Comparison of ENCODE assay signal across 37 cellular contexts in genomic region chr17:33709881-33710280, GRCh38.
DNase-seq lines count a peak whose midpoint lies in the region; ATAC-seq, FAIRE-seq and TF ChIP-seq lines count a peak whose summit lies in the region.
"Had no signal": no experiment of that assay in that cellular context is flagged by ENCODE, and none has a peak within 500 bp of the region (broad histone marks: within the 10 kb centered on the region; RNA-seq: fewer than 3 reads in every experiment).

No MANE protein-coding gene starts in this region.

- H3K36me3 ChIP-seq in SK-N-SH (replicated peaks in 1 of 2; ENCODE audit: control insufficient read depth in 1 of 2, insufficient read depth in 2 of 2, low read length in 1 of 2) = no peaks in the 10 kb centered on the region
- no peaks in the 10 kb centered on the region for H3K36me3 ChIP-seq in endodermal cell (ENCODE audit: control insufficient read depth, insufficient read depth, low read length)
- H3K36me3 ChIP-seq: BE2C; BLaER1; BLaER1 treated with 17β-estradiol and CSF1 and Interleukin-3, amounts not matched to agents 10 nM and 100 nM had no signal

- H3K27ac ChIP-seq in SK-N-SH (ENCODE audit: low read depth in 2 of 2, low read length in 1 of 2) = peak overlapping the region in 1 of 2 experiments; percentile 85; a peak in 1 of 4 replicates
- no peak overlapping the region for H3K27ac ChIP-seq in endodermal cell (ENCODE audit: low read depth, low read length)
- H3K27ac ChIP-seq: 22Rv1; A549; BLaER1; BLaER1 treated with 17β-estradiol and CSF1 and Interleukin-3, amounts not matched to agents 10 nM and 100 nM; C4-2B had no signal

- no peak overlapping the region for H2AFZ ChIP-seq in SK-N-SH (ENCODE audit: low read depth)

- no peak overlapping the region for H3K4me2 ChIP-seq in SK-N-SH
- H3K4me2 ChIP-seq: A549; BLaER1; BLaER1 treated with 17β-estradiol and CSF1 and Interleukin-3, amounts not matched to agents 10 nM and 100 nM had no signal

- H3K9me3 ChIP-seq in SK-N-SH (no peaks in the 10 kb centered on the region), endodermal cell (ENCODE audit: control insufficient read depth, low read length) (no peaks in the 10 kb centered on the region)
- H3K9me3 ChIP-seq: BE2C; BLaER1; BLaER1 treated with 17β-estradiol and CSF1 and Interleukin-3, amounts not matched to agents 10 nM and 100 nM; Caco-2 had no signal

- DNase-seq in SK-N-SH (peak; percentile 73), HTR-8/SVneo (ENCODE audit: insufficient read length, low spot score) (no peak), SK-N-DZ (ENCODE audit: low spot score) (peak; percentile 16), endodermal cell (peak; percentile 4), NCI-H526 (lab: John Stamatoyannopoulos, UW) (no peak)
- no peak for DNase-seq in stimulated activated naive CD4-positive, alpha-beta T cell treated with Interleukin-2 at 50 U/mL for 16 hours (lab: John Stamatoyannopoulos, UW)
- no peak for DNase-seq in activated T-cell treated with anti-CD3 and anti-CD28 coated beads, Interleukin-2, amount 50 U/mL, for 24 hours
- DNase-seq: 8988T; ACHN; AML-193; BE2C; C1 segment of cervical spinal cord; Caco-2; Calu3; CD4-positive, alpha-beta memory T cell; CD4-positive, alpha-beta T cell; CD4-positive, CD25-positive, alpha-beta regulatory T cell; CD8-positive, alpha-beta memory T cell; CD8-positive, alpha-beta T cell; COR-L47; DMS 273 treated with DMSO at 0.1 percent for 48 hours; DMS153; DMS53; DMS79; DMS79 treated with DMSO at 0.1 percent for 48 hours; DND-41; EL had no signal

- H3K4me1 ChIP-seq in SK-N-SH (ENCODE audit: control insufficient read depth in 1 of 2, insufficient read depth in 2 of 2, low read depth in 1 of 2, low read length in 1 of 2) (peaks cover 0 to 6% of the 10 kb centered on the region in 2 experiments; a peak in 2 of 4 replicates), endodermal cell (ENCODE audit: control insufficient read depth, insufficient read depth, low read length) (no peaks in the 10 kb centered on the region)
- H3K4me1 ChIP-seq: A549, BE2C, Caco-2 had no signal

- ATAC-seq in SK-N-SH treated with all-trans-retinoic acid at 6 μM for 48 hours = no peak
- ATAC-seq: A549; CD8-positive, alpha-beta T cell had no signal

- peaks cover 32% of the 10 kb centered on the region for H3K27me3 Mint-ChIP-seq in endodermal cell (ENCODE audit: insufficient read depth)
- H3K27me3 Mint-ChIP-seq in activated T-cell treated with anti-CD3 and anti-CD28 coated beads, Interleukin-2, amount 50 U/mL, for 24 hours = peaks cover 7% of the 10 kb centered on the region

- no peaks in the 10 kb centered on the region for H3K9me2 ChIP-seq in SK-N-SH

- no peaks in the 10 kb centered on the region for H3F3A ChIP-seq in SK-N-SH (replicated peaks; ENCODE audit: insufficient read depth)

- TF ChIP-seq RAD21 in SK-N-SH (IDR thresholded peaks at IDR 0.05; ENCODE audit: low read length) = no peak

- no peaks in the 10 kb centered on the region for H3K4me1 Mint-ChIP-seq in endodermal cell
- no peaks in the 10 kb centered on the region for H3K4me1 Mint-ChIP-seq in activated T-cell treated with anti-CD3 and anti-CD28 coated beads, Interleukin-2, amount 50 U/mL, for 24 hours (ENCODE audit: low read depth)
- H3K4me1 Mint-ChIP-seq: B cell; CD14-positive monocyte; CD4-positive, alpha-beta memory T cell; CD4-positive, CD25-positive, alpha-beta regulatory T cell; CD8-positive, alpha-beta memory T cell had no signal

- H3K27ac Mint-ChIP-seq in endodermal cell = no peak overlapping the region
- no peak overlapping the region for H3K27ac Mint-ChIP-seq in activated T-cell treated with anti-CD3 and anti-CD28 coated beads, Interleukin-2, amount 50 U/mL, for 24 hours
- H3K27ac Mint-ChIP-seq: B cell; CD14-positive monocyte; CD4-positive, alpha-beta memory T cell; CD4-positive, alpha-beta T cell; CD4-positive, CD25-positive, alpha-beta regulatory T cell; CD8-positive, alpha-beta memory T cell; CD8-positive, alpha-beta T cell had no signal

- peak in 1 of 2 experiments; percentile 47; a peak in 1 of 4 replicates for TF ChIP-seq EP300 in SK-N-SH (IDR thresholded peaks at IDR 0.05; ENCODE audit: borderline replicate concordance in 1 of 2, low read depth in 1 of 2, low read length in 1 of 2)

- H3K4me3 ChIP-seq in SK-N-SH (ENCODE audit: low read depth in 2 of 2, low read length in 1 of 2) = no peak overlapping the region
- no peak overlapping the region for H3K4me3 ChIP-seq in endodermal cell (ENCODE audit: low read length)
- H3K4me3 ChIP-seq: A549; BLaER1; BLaER1 treated with 17β-estradiol and CSF1 and Interleukin-3, amounts not matched to agents 10 nM and 100 nM had no signal

- H3K27me3 ChIP-seq in SK-N-SH (ENCODE audit: insufficient read depth) = no peaks in the 10 kb centered on the region
- H3K27me3 ChIP-seq in endodermal cell (ENCODE audit: control insufficient read depth, insufficient read depth, low read length, poor library complexity, severe bottlenecking) = peaks cover 14% of the 10 kb centered on the region
- H3K27me3 ChIP-seq: BLaER1; BLaER1 treated with 17β-estradiol and CSF1 and Interleukin-3, amounts not matched to agents 10 nM and 100 nM had no signal

- H3K36me3 Mint-ChIP-seq in endodermal cell (ENCODE audit: low read depth) = no peaks in the 10 kb centered on the region
- no peaks in the 10 kb centered on the region for H3K36me3 Mint-ChIP-seq in activated T-cell treated with anti-CD3 and anti-CD28 coated beads, Interleukin-2, amount 50 U/mL, for 24 hours (ENCODE audit: low read depth)
- H3K36me3 Mint-ChIP-seq: CD14-positive monocyte; CD4-positive, alpha-beta memory T cell; CD4-positive, CD25-positive, alpha-beta regulatory T cell; CD8-positive, alpha-beta memory T cell; CD8-positive, alpha-beta T cell had no signal

- POLR2A ChIA-PET in SK-N-SH (lab: Yijun Ruan, JAX) = no interaction called here

- H3K4me3 Mint-ChIP-seq in endodermal cell = no peak overlapping the region
- H3K4me3 Mint-ChIP-seq in activated T-cell treated with anti-CD3 and anti-CD28 coated beads, Interleukin-2, amount 50 U/mL, for 24 hours = no peak overlapping the region
- H3K4me3 Mint-ChIP-seq: B cell; CD4-positive, alpha-beta memory T cell; CD4-positive, alpha-beta T cell; CD4-positive, CD25-positive, alpha-beta regulatory T cell; CD8-positive, alpha-beta memory T cell; CD8-positive, alpha-beta T cell had no signal

- H3K9ac ChIP-seq in SK-N-SH (no peak overlapping the region), endodermal cell (ENCODE audit: extremely low read depth, low read length, poor library complexity, severe bottlenecking) (no peak overlapping the region)
- H3K9ac ChIP-seq: BLaER1; BLaER1 treated with 17β-estradiol and CSF1 and Interleukin-3, amounts not matched to agents 10 nM and 100 nM had no signal

- peak; percentile 46 for FAIRE-seq in HTR-8/SVneo (lab: Jason Lieb, UNC)
- FAIRE-seq: A204.1, A549, D721Med had no signal

- H3K79me2 ChIP-seq in SK-N-SH (ENCODE audit: insufficient read depth) = no peaks in the 10 kb centered on the region

- H4K20me1 ChIP-seq in SK-N-SH (ENCODE audit: insufficient read depth) = no peaks in the 10 kb centered on the region
- H4K20me1 ChIP-seq: BLaER1; BLaER1 treated with 17β-estradiol and CSF1 and Interleukin-3, amounts not matched to agents 10 nM and 100 nM had no signal

- TF ChIP-seq CTCF in SK-N-SH (IDR thresholded peaks at IDR 0.05) = no peak
- TF ChIP-seq CTCF in endodermal cell (conservative IDR thresholded peaks at IDR 0.05) = no peak

- WGBS in SK-N-SH (ENCODE audit: low lambda C conversion rate) = 1% methylated on average over 2 of the region's 2 CpGs
- 86 to 92% methylated on average over 2 of the region's 2 CpGs for WGBS in endodermal cell (ENCODE audit: insufficient coverage in 1 of 2, insufficient read length in 1 of 2), 2 experiments

- peaks cover 4% of the 10 kb centered on the region for H3K9me3 Mint-ChIP-seq in endodermal cell
- peaks cover 3% of the 10 kb centered on the region for H3K9me3 Mint-ChIP-seq in activated T-cell treated with anti-CD3 and anti-CD28 coated beads, Interleukin-2, amount 50 U/mL, for 24 hours
- H3K9me3 Mint-ChIP-seq: CD4-positive, alpha-beta T cell had no signal

- CTCF ChIA-PET in SK-N-SH (lab: Yijun Ruan, JAX) = interaction anchor here (1.2 to 1.6 kb wide), 3 partner anchors 41 to 437 kb away, joined by 3 to 4 read pairs (median 3); no protein-coding TSS in a partner anchor

TF ChIP-seq in SK-N-SH, 30 proteins besides CTCF, POLR2A, EP300 and RAD21 (continues in another document):
- TF ChIP-seq ZBTB33 (IDR thresholded peaks at IDR 0.05; ENCODE audit: borderline replicate concordance, low read depth) (no peak), RCOR1 (IDR thresholded peaks at IDR 0.05; ENCODE audit: low read length) (peak; percentile 41; the same call in 1 of the 2 replicates)

TF ChIP-seq in SK-N-SH treated with all-trans-retinoic acid at 6 μM for 48 hours, 23 proteins besides CTCF, POLR2A, EP300 and RAD21 (continues in another document):
- TF ChIP-seq CSRNP3 (CRISPR knock-in tag; IDR thresholded peaks at IDR 0.05) = no peak
- TF ChIP-seq ARNTL (CRISPR knock-in tag; IDR thresholded peaks at IDR 0.05; ENCODE audit: borderline replicate concordance, low read depth) = no peak
- TF ChIP-seq OSR1 (CRISPR knock-in tag; IDR thresholded peaks at IDR 0.05) = no peak
- TF ChIP-seq RARB (CRISPR knock-in tag; IDR thresholded peaks at IDR 0.05) = no peak

Comparison
In these comparisons a context has a peak if more than half of its experiments do, and no peak if none do; other contexts are left out.
1. DNase-seq: peak in SK-N-SH (single experiment), SK-N-DZ (single experiment) and endodermal cell (single experiment); none in HTR-8/SVneo (single experiment), stimulated activated naive CD4-positive, alpha-beta T cell treated with Interleukin-2 at 50 U/mL for 16 hours (single experiment), NCI-H526 (0 of 2) and activated T-cell treated with anti-CD3 and anti-CD28 coated beads, Interleukin-2, amount 50 U/mL, for 24 hours (single experiment).